In the genomic region with DNA sequence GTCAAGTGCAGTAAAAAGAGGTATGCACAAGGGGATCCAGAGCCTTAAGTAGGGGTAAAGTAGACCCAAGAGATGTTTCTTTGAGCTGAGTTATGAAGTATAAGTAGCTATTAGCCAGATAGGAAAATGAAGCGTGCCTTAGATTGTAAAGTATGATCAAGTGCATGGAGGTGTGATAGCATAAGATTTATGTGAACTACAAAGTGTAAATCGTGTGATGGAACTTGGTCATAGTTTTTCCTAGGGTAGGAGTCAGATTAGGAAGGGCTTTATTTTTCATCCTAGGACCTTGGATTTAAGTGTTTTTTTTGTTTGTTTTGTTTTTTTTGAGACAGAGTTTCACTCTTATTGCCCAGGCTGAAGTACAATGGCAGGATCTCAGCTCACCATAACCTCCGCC, we compare ENCODE assay signal across 1 cellular context.
TF ChIP-seq lines count a peak whose summit lies in the region.

No MANE protein-coding gene starts in this region.

TF ChIP-seq in K562, 482 proteins besides CTCF, POLR2A, EP300 and RAD21 (continued from another document):
- TF ChIP-seq, protein P1, sequence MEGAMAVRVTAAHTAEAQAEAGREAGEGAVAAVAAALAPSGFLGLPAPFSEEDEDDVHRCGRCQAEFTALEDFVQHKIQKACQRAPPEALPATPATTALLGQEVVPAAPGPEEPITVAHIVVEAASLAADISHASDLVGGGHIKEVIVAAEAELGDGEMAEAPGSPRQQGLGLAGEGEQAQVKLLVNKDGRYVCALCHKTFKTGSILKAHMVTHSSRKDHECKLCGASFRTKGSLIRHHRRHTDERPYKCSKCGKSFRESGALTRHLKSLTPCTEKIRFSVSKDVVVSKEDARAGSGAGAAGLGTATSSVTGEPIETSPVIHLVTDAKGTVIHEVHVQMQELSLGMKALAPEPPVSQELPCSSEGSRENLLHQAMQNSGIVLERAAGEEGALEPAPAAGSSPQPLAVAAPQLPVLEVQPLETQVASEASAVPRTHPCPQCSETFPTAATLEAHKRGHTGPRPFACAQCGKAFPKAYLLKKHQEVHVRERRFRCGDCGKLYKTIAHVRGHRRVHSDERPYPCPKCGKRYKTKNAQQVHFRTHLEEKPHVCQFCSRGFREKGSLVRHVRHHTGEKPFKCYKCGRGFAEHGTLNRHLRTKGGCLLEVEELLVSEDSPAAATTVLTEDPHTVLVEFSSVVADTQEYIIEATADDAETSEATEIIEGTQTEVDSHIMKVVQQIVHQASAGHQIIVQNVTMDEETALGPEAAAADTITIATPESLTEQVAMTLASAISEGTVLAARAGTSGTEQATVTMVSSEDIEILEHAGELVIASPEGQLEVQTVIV (CRISPR knock-in tag; IDR thresholded peaks at IDR 0.05; ENCODE audit: borderline replicate concordance): no peak
TF ChIP-seq in K562: peak in this region for 0.
